21 cellular contexts compared by ENCODE assay signal in the genomic region with DNA sequence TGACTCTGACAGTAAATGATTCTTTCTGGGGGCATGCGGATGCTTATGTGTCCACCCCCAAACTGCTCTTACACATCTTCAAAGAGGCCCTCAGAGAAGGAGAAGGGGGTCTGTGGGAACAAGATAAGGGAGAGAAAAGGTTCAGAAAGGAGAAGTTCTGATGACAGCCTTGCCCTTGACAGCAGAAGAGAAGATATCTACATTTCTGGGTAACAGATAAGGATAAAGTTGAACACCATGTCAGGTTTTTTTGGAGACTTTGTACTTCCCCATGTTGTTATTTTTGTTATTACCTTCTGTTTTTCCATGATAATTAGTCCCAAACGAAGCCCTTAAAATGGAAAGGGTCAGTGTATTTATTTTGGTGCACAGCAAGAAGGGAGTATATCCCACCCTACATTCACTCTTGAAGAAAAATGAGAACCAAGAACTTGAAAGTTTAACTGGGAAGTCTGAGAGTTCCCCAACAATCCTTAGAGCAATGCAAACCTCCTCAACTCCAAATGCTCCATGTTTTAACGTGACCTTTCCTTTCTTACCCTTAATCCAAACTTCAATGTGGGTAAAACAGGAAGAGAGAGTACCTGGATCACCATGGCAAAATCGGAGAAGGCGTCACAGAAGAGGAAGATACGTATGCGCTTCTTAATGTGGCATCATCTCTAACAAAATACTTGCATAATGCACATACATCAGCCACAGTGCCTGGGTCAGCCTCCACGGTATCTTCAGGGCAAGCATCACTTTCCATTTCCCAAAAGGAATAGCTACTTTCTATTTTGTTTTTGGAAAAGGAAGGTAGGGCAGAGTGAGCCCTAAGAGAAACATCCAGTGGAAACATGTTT. TPM values are rescaled to one million over a fixed set of nuclear protein-coding genes. Genes with fewer than 3 reads are reported as not detected.
A peak's percentile ranks its signal among the peaks of the same experiment; 100 is the strongest.
DNase-seq lines count a peak whose midpoint lies in the region; ATAC-seq and TF ChIP-seq lines count a peak whose summit lies in the region.
"Had no signal": no experiment of that assay in that cellular context is flagged by ENCODE, and none has a peak within 500 bp of the region (broad histone marks: within the 10 kb centered on the region; RNA-seq: fewer than 3 reads in every experiment).

No MANE protein-coding gene starts in this region.

- no peaks in the 10 kb centered on the region for H3K36me3 ChIP-seq in CD8-positive, alpha-beta memory T cell (ENCODE audit: insufficient read depth, low read length)
- H3K36me3 ChIP-seq: Peyer's patch had no signal

- H3K36me3 Mint-ChIP-seq in CD8-positive, alpha-beta memory T cell = peaks cover 0 to 22% (median 4%) of the 10 kb centered on the region in 3 donors

- no peaks in the 10 kb centered on the region for H3K4me1 ChIP-seq in CD8-positive, alpha-beta memory T cell (ENCODE audit: insufficient read depth, low read length)

- H3K27ac ChIP-seq in CD8-positive, alpha-beta memory T cell (ENCODE audit: low read depth, low read length) = peak overlapping the region; percentile 63
- H3K27ac ChIP-seq: Peyer's patch had no signal

- POLR2A ChIA-PET in CD8-positive, alpha-beta memory T cell (lab: Charles Lee) = no interaction called here

- H3K27me3 Mint-ChIP-seq in CD8-positive, alpha-beta memory T cell = peaks cover 0 to 3% of the 10 kb centered on the region in 2 donors
- H3K27me3 Mint-ChIP-seq: CD4-positive, CD25-positive, alpha-beta regulatory T cell; T-helper 17 cell had no signal

- peaks cover 0 to 1% (median 0%) of the 10 kb centered on the region in 5 donors for H3K9me3 Mint-ChIP-seq in CD8-positive, alpha-beta memory T cell

- no peak overlapping the region for H3K4me3 Mint-ChIP-seq in CD8-positive, alpha-beta memory T cell
- H3K4me3 Mint-ChIP-seq: CD4-positive, CD25-positive, alpha-beta regulatory T cell; T-helper 17 cell had no signal

- CTCF ChIA-PET in CD8-positive, alpha-beta memory T cell (lab: Charles Lee) = no interaction called here

- intact Hi-C loops in posterior vena cava (cut with DNase I) = no loop called here

- H3K4me1 Mint-ChIP-seq in CD8-positive, alpha-beta memory T cell = no peaks in the 10 kb centered on the region

- DNase-seq in CD8-positive, alpha-beta memory T cell = no peak
- DNase-seq in Kasumi-1 (lab: John Stamatoyannopoulos, UW) = peak; percentile 37 to 39
- DNase-seq in SKM-1 treated with dmso at 0.1 percent for 144 hours (lab: John Stamatoyannopoulos, UW; ENCODE audit: unreplicated experiment) = peak; percentile 34
- DNase-seq in erythroblast (lab: John Stamatoyannopoulos, UW) = peak; percentile 89 to 98
- DNase-seq in C1 segment of cervical spinal cord (lab: John Stamatoyannopoulos, UW) = no peak
- DNase-seq in NCI-H2029 treated with DMSO at 0.1 percent for 48 hours (lab: John Stamatoyannopoulos, UW) = no peak
- no peak for DNase-seq in posterior vena cava (ENCODE audit: low spot score)
- DNase-seq: CD4-positive, CD25-positive, alpha-beta regulatory T cell; DMS79 treated with DMSO at 0.1 percent for 48 hours; GOT3; Karpas-422; MM.1S; NCI-H1417 treated with DMSO at 0.1 percent for 48 hours; NCI-H2081 treated with DMSO at 0.1 percent for 48 hours; NCI-H510A; NCI-H82; Peyer's patch; Right ventricle myocardium superior; T-helper 17 cell had no signal

- H3K4me3 ChIP-seq in CD8-positive, alpha-beta memory T cell (ENCODE audit: low read length) = no peak overlapping the region
- H3K4me3 ChIP-seq: Peyer's patch had no signal

- H3K27ac Mint-ChIP-seq in CD8-positive, alpha-beta memory T cell = no peak overlapping the region
- H3K27ac Mint-ChIP-seq: CD4-positive, CD25-positive, alpha-beta regulatory T cell; T-helper 17 cell had no signal

- no peaks in the 10 kb centered on the region for H3K9me3 ChIP-seq in CD8-positive, alpha-beta memory T cell (ENCODE audit: low read length)
- H3K9me3 ChIP-seq: Peyer's patch had no signal

- H3K27me3 ChIP-seq in CD8-positive, alpha-beta memory T cell (ENCODE audit: insufficient read depth, low read length, poor library complexity, severe bottlenecking) = no peaks in the 10 kb centered on the region
- H3K27me3 ChIP-seq: Peyer's patch had no signal

- no peak for TF ChIP-seq POLR2A in erythroblast (IDR thresholded peaks at IDR 0.05; ENCODE audit: low read length)

- no peak for ATAC-seq in GM21367 (IDR thresholded peaks at IDR 0.05; ENCODE audit: unreplicated experiment)
- ATAC-seq: SK-N-SH treated with all-trans-retinoic acid at 6 μM for 48 hours, T-helper 17 cell had no signal

RNA-seq across cellular contexts. Expression of a gene that starts 49.1 kb away (rescaled TPM):
- total RNA-seq in CD8-positive, alpha-beta memory T cell = 10 to 100 TPM; 56.7 TPM
- 41.6 TPM for polyA plus RNA-seq in CD8-positive, alpha-beta memory T cell
- total RNA-seq in posterior vena cava = 10 to 100 TPM; 25.2 to 26.6 TPM

Comparison
In these comparisons a context has a peak if more than half of its experiments do, and no peak if none do; other contexts are left out.
1. DNase-seq: peak in Kasumi-1 (2 of 2), SKM-1 treated with dmso at 0.1 percent for 144 hours (single experiment) and erythroblast (2 of 2); none in CD8-positive, alpha-beta memory T cell (0 of 5), C1 segment of cervical spinal cord (0 of 14), NCI-H2029 treated with DMSO at 0.1 percent for 48 hours (single experiment) and posterior vena cava (single experiment).